In the genomic region with DNA sequence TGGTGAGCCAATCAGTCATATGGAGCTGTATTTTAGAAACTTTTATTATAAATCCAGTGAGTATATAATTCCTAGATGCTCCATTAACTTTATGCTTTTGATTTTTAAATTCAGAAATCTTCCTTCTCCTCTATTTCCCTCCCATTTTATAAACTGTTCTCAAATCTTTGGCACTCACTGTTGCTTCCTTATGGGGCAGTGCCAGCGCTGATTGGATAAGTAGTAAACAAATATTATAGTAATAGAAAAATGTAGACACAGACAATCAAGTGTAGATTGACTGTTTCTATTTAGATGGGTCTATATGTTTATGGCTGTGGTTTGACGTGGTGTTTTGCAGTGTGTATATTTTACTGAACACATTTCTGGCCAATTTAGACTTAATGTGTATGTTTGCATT, we compare ENCODE assay signal across 1 cellular context.
TF ChIP-seq lines count a peak whose summit lies in the region.

No MANE protein-coding gene starts in this region.

TF ChIP-seq in HEK293, 187 proteins besides CTCF, POLR2A, EP300 and RAD21 (continued from another document):
- TF ChIP-seq, protein P1, sequence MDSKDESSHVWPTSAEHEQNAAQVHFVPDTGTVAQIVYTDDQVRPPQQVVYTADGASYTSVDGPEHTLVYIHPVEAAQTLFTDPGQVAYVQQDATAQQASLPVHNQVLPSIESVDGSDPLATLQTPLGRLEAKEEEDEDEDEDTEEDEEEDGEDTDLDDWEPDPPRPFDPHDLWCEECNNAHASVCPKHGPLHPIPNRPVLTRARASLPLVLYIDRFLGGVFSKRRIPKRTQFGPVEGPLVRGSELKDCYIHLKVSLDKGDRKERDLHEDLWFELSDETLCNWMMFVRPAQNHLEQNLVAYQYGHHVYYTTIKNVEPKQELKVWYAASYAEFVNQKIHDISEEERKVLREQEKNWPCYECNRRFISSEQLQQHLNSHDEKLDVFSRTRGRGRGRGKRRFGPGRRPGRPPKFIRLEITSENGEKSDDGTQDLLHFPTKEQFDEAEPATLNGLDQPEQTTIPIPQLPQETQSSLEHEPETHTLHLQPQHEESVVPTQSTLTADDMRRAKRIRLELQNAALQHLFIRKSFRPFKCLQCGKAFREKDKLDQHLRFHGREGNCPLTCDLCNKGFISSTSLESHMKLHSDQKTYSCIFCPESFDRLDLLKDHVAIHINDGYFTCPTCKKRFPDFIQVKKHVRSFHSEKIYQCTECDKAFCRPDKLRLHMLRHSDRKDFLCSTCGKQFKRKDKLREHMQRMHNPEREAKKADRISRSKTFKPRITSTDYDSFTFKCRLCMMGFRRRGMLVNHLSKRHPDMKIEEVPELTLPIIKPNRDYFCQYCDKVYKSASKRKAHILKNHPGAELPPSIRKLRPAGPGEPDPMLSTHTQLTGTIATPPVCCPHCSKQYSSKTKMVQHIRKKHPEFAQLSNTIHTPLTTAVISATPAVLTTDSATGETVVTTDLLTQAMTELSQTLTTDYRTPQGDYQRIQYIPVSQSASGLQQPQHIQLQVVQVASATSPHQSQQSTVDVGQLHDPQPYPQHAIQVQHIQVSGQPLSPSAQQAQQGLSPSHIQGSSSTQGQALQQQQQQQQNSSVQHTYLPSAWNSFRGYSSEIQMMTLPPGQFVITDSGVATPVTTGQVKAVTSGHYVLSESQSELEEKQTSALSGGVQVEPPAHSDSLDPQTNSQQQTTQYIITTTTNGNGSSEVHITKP (tag by site-specific recombination; IDR thresholded peaks at IDR 0.05): no peak
- TF ChIP-seq ZNF792 (tag by site-specific recombination; IDR thresholded peaks at IDR 0.05): no peak
